10 cellular contexts compared by ENCODE assay signal in the genomic region with DNA sequence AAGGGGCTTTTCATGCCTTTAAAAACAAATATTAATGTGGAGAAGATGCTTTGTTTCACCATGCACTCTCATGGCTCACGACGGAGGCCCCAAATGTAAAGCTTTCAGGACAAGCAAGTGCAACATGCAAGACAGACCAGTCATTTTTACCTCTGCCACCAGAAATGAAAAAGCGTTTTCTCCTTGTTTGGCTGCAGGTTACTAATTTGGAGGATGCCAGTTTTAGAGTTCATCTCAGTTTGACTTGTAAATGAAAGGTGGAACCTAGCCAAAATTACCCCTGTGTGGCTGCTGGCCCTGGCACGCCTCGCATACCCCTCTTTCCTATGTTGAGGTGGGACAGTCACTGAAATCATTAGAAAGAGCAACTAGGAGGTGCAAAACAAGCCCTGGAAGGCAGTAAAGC.
DNase-seq lines count a peak whose midpoint lies in the region; ATAC-seq and TF ChIP-seq lines count a peak whose summit lies in the region.
"Had no signal": no experiment of that assay in that cellular context is flagged by ENCODE, and none has a peak within 500 bp of the region (broad histone marks: within the 10 kb centered on the region; RNA-seq: fewer than 3 reads in every experiment).

No MANE protein-coding gene starts in this region.

- H3K4me3 Mint-ChIP-seq in HFFc6, result no peak overlapping the region

- intact Hi-C loops in dorsolateral prefrontal cortex (cut with DNase I), result no loop called here

- no peaks in the 10 kb centered on the region for H3K36me3 Mint-ChIP-seq in HFFc6 (ENCODE audit: low read depth)

- peak overlapping the region in 2 of 59 donors; percentile 28 to 36 for H3K4me3 ChIP-seq in dorsolateral prefrontal cortex

- H3K27me3 ChIP-seq in dorsolateral prefrontal cortex, result no peaks in the 10 kb centered on the region

- no peak overlapping the region for H3K27ac Mint-ChIP-seq in HFFc6

- H3K27ac ChIP-seq in dorsolateral prefrontal cortex, result peak overlapping the region in 47 of 59 donors; percentile 14 to 89 (median 71)

- no peak for TF ChIP-seq CTCF in dorsolateral prefrontal cortex (IDR thresholded peaks at IDR 0.05 in 54 of 56, conservative IDR thresholded peaks at IDR 0.05 in 2 of 56; ENCODE audit: low read depth in 1 of 56, partially characterized antibody in 56 of 56)
- TF ChIP-seq CTCF in HFFc6 (IDR thresholded peaks at IDR 0.05), result no peak

- H3K9me3 Mint-ChIP-seq in HFFc6, result no peaks in the 10 kb centered on the region

- no peak for DNase-seq in dorsolateral prefrontal cortex
- no peak for DNase-seq in mesenteric fat pad (ENCODE audit: low spot score)
- DNase-seq in HUDEP-2 (lab: John Stamatoyannopoulos, UW; ENCODE audit: unreplicated experiment in 76 of 76), result no peak
- no peak for DNase-seq in HFFc6
- DNase-seq in RPMI8226, result no peak
- DNase-seq: kidney glomerular epithelial cell, NCI-H2171 had no signal

- peak; percentile 34 for ATAC-seq in GM18519 (IDR thresholded peaks at IDR 0.05; ENCODE audit: low FRiP score, unreplicated experiment)
- ATAC-seq in GM19463 (IDR thresholded peaks at IDR 0.05; ENCODE audit: unreplicated experiment), result peak; percentile 64
- ATAC-seq in HG03064 (IDR thresholded peaks at IDR 0.05; ENCODE audit: low read depth, unreplicated experiment), result peak; percentile 49

- peaks cover 5% of the 10 kb centered on the region; the same call in 1 of the 2 replicates for H3K4me1 Mint-ChIP-seq in HFFc6 (ENCODE audit: low read depth)

- H3K27me3 Mint-ChIP-seq in HFFc6 (ENCODE audit: insufficient read depth), result peaks cover 44% of the 10 kb centered on the region
